In the genomic region with DNA sequence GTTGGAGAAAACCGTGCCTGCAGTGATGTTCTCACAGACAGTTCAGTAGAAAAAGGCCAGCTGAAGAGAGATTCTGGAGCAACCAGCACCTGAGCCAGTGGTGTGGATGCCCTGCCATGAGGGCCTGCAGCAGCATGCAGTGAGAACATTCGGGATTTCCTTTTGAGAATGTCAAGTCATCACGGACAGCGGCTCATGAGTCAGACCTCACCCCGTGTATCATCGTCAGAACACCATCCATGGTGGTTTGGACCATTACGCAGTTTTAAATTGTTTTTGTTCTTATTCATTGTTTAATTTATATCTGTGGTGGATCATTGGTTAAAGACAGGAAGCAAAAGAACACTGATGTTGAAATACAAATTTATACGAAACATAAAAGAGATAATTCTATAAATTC, we compare ENCODE assay signal across 16 cellular contexts.
A peak's percentile ranks its signal among the peaks of the same experiment; 100 is the strongest.
DNase-seq lines count a peak whose midpoint lies in the region; ATAC-seq, FAIRE-seq and TF ChIP-seq lines count a peak whose summit lies in the region.
"Had no signal": no experiment of that assay in that cellular context is flagged by ENCODE, and none has a peak within 500 bp of the region (broad histone marks: within the 10 kb centered on the region; RNA-seq: fewer than 3 reads in every experiment).

No MANE protein-coding gene starts in this region.

- WGBS in testis, 2 donors, result 76 to 88% methylated on average over 8 of the region's 8 CpGs

- FAIRE-seq in bronchial epithelial cell (lab: Jason Lieb, UNC), result peak; percentile 95

- no peak for TF ChIP-seq CTCF in AG10803 (conservative IDR thresholded peaks at IDR 0.05; ENCODE audit: low read length)
- TF ChIP-seq CTCF in bronchial epithelial cell (IDR thresholded peaks at IDR 0.05; ENCODE audit: insufficient read depth, low read length, severe bottlenecking), result no peak
- TF ChIP-seq CTCF in testis (IDR thresholded peaks at IDR 0.05), result no peak

- H3K27me3 ChIP-seq in bronchial epithelial cell (ENCODE audit: control insufficient read depth, insufficient read depth, low read length) (no peaks in the 10 kb centered on the region), testis (no peaks in the 10 kb centered on the region)
- H3K27me3 ChIP-seq: pancreas had no signal

- DNase-seq in AG10803 (ENCODE audit: low read depth), result peak; percentile 99
- DNase-seq in HT1080 (ENCODE audit: low read depth), result peak; percentile 97
- DNase-seq in bronchial epithelial cell (ENCODE audit: low read depth), result peak; percentile 99
- DNase-seq in myocyte (ENCODE audit: low read depth), result peak; percentile 89
- no peak for DNase-seq in testis
- no peak for DNase-seq in HuH-7.5 (ENCODE audit: low spot score)
- DNase-seq in cerebellar cortex (ENCODE audit: low spot score), result no peak
- DNase-seq: activated CD4-positive, alpha-beta memory T cell treated with anti-CD3 and anti-CD28 coated beads, Interleukin-2, amount 10 ng/mL, durations not matched to agents 7 days and 5 days; activated naive CD4-positive, alpha-beta T cell treated with anti-CD3 and anti-CD28 coated beads for 36 hours; CD4-positive, alpha-beta T cell; NCI-H2227 treated with DMSO at 0.1 percent for 48 hours; pancreas; stimulated activated CD4-positive, alpha-beta T cell treated with anti-CD3 and anti-CD28 coated beads, Interleukin-2, amount 100 ng/mL, for 24 hours; T-helper 2 cell had no signal

- H3K9me3 ChIP-seq in testis, result no peaks in the 10 kb centered on the region
- H3K9me3 ChIP-seq: pancreas had no signal

- H3K4me3 ChIP-seq in AG10803 (ENCODE audit: low read length), result no peak overlapping the region
- no peak overlapping the region for H3K4me3 ChIP-seq in bronchial epithelial cell (ENCODE audit: low read depth, low read length)
- no peak overlapping the region for H3K4me3 ChIP-seq in testis
- H3K4me3 ChIP-seq: lung, pancreas had no signal

- no peak for ATAC-seq in HG02623 (IDR thresholded peaks at IDR 0.05; ENCODE audit: unreplicated experiment)
- ATAC-seq: pancreas had no signal

- H3K36me3 ChIP-seq in bronchial epithelial cell (ENCODE audit: control insufficient read depth, insufficient read depth, low read length), result no peaks in the 10 kb centered on the region
- no peaks in the 10 kb centered on the region for H3K36me3 ChIP-seq in testis (ENCODE audit: low read depth, missing control alignments)
- H3K36me3 ChIP-seq: pancreas had no signal

- intact Hi-C loops in testis (cut with DNase I; ENCODE audit: low total_unique reads), result no loop called here

- H3K27ac ChIP-seq in testis, result no peak overlapping the region
- H3K27ac ChIP-seq: pancreas had no signal

- H3K4me1 ChIP-seq in testis, result no peaks in the 10 kb centered on the region
- H3K4me1 ChIP-seq: pancreas had no signal

- TF ChIP-seq POLR2A in testis (IDR thresholded peaks at IDR 0.05), result no peak

Comparison
In these comparisons a context has a peak if more than half of its experiments do, and no peak if none do; other contexts are left out.
1. DNase-seq: peak in AG10803 (single experiment), HT1080 (single experiment), bronchial epithelial cell (single experiment) and myocyte (single experiment); none in testis (single experiment), HuH-7.5 (single experiment) and cerebellar cortex (single experiment).